ENCODE assay signal across 1 cellular context in genomic region chr2:98795535-98795902, GRCh38.
A peak's percentile ranks its signal among the peaks of the same experiment; 100 is the strongest.
TF ChIP-seq lines count a peak whose summit lies in the region.

No MANE protein-coding gene starts in this region.

TF ChIP-seq in HepG2, 621 proteins besides CTCF, POLR2A, EP300 and RAD21 (continued from another document and continues in another):
- no peak for TF ChIP-seq ZNF318 (CRISPR knock-in tag; IDR thresholded peaks at IDR 0.05)
- no peak for TF ChIP-seq ETV6 (CRISPR knock-in tag; conservative IDR thresholded peaks at IDR 0.05)
- no peak for TF ChIP-seq MBNL3 (CRISPR knock-in tag; conservative IDR thresholded peaks at IDR 0.05)
- TF ChIP-seq MEIS2 (CRISPR knock-in tag; IDR thresholded peaks at IDR 0.05): no peak
- no peak for TF ChIP-seq ATF7 (IDR thresholded peaks at IDR 0.05)
- TF ChIP-seq ATF7 (CRISPR knock-in tag; IDR thresholded peaks at IDR 0.05): no peak
- no peak for TF ChIP-seq ATF7-NPFF (CRISPR knock-in tag; IDR thresholded peaks at IDR 0.05; ENCODE audit: low read depth)
- no peak; the same call in 1 of the 2 replicates for TF ChIP-seq ZMYM2 (CRISPR knock-in tag; IDR thresholded peaks at IDR 0.05)
- no peak for TF ChIP-seq NR1H2 (CRISPR knock-in tag; IDR thresholded peaks at IDR 0.05; ENCODE audit: borderline replicate concordance, low read depth)
- peak; percentile 68 for TF ChIP-seq CEBPG (CRISPR knock-in tag; IDR thresholded peaks at IDR 0.05)
- TF ChIP-seq HBP1 (CRISPR knock-in tag; IDR thresholded peaks at IDR 0.05; ENCODE audit: low read depth): no peak
- TF ChIP-seq FOXO4 (CRISPR knock-in tag; conservative IDR thresholded peaks at IDR 0.05): no peak
- no peak for TF ChIP-seq NAIF1 (CRISPR knock-in tag; IDR thresholded peaks at IDR 0.05; ENCODE audit: borderline replicate concordance)
- TF ChIP-seq ZNF205 (CRISPR knock-in tag; IDR thresholded peaks at IDR 0.05): no peak
- no peak for TF ChIP-seq SRSF9 (IDR thresholded peaks at IDR 0.05; ENCODE audit: borderline replicate concordance, insufficient read depth, low read depth, low read length, poor library complexity, severe bottlenecking)
- no peak for TF ChIP-seq ZNF776 (CRISPR knock-in tag; IDR thresholded peaks at IDR 0.05)
- TF ChIP-seq ATF6 (CRISPR knock-in tag; conservative IDR thresholded peaks at IDR 0.05): no peak
- TF ChIP-seq ZNF674 (CRISPR knock-in tag; IDR thresholded peaks at IDR 0.05; ENCODE audit: low read depth): no peak
- TF ChIP-seq KLF6 (CRISPR knock-in tag; IDR thresholded peaks at IDR 0.05): no peak
- no peak for TF ChIP-seq PAF1 (CRISPR knock-in tag; IDR thresholded peaks at IDR 0.05)
- TF ChIP-seq PAWR (CRISPR knock-in tag; IDR thresholded peaks at IDR 0.05; ENCODE audit: borderline replicate concordance): no peak
- no peak for TF ChIP-seq ZNF747 (CRISPR knock-in tag; IDR thresholded peaks at IDR 0.05; ENCODE audit: borderline replicate concordance)
- no peak for TF ChIP-seq NFYB (CRISPR knock-in tag; IDR thresholded peaks at IDR 0.05)
- no peak for TF ChIP-seq HMG20B (CRISPR knock-in tag; conservative IDR thresholded peaks at IDR 0.05)
- no peak for TF ChIP-seq CBX1 (IDR thresholded peaks at IDR 0.05; ENCODE audit: low read depth)
- no peak for TF ChIP-seq ZNF616 (CRISPR knock-in tag; IDR thresholded peaks at IDR 0.05; ENCODE audit: low read depth)
- no peak for TF ChIP-seq HNRNPUL1 (IDR thresholded peaks at IDR 0.05; ENCODE audit: low read depth, low read length)
- TF ChIP-seq ARID3A (IDR thresholded peaks at IDR 0.05; ENCODE audit: low read depth, low read length): peak; percentile 40; the same call in 1 of the 2 replicates
- TF ChIP-seq ZNF703 (CRISPR knock-in tag; IDR thresholded peaks at IDR 0.05; ENCODE audit: borderline replicate concordance): peak; percentile 19; the same call in 1 of the 2 replicates
- no peak for TF ChIP-seq SNRNP70 (IDR thresholded peaks at IDR 0.05; ENCODE audit: low read depth, low read length)
- TF ChIP-seq KDM4B (CRISPR knock-in tag; IDR thresholded peaks at IDR 0.05): no peak
- no peak for TF ChIP-seq ZNF17 (CRISPR knock-in tag; IDR thresholded peaks at IDR 0.05)
- no peak for TF ChIP-seq ZNF496 (CRISPR knock-in tag; IDR thresholded peaks at IDR 0.05; ENCODE audit: insufficient replicate concordance)
- 0 out of 2 replicates have a peak, but pooled peaks have one; percentile 9 for TF ChIP-seq ZSCAN12 (CRISPR knock-in tag; IDR thresholded peaks at IDR 0.05)
- TF ChIP-seq ZNF607 (CRISPR knock-in tag; IDR thresholded peaks at IDR 0.05; ENCODE audit: borderline replicate concordance): no peak
- no peak for TF ChIP-seq KAT8 (CRISPR knock-in tag; IDR thresholded peaks at IDR 0.05)
- TF ChIP-seq ZFP90 (CRISPR knock-in tag; IDR thresholded peaks at IDR 0.05; ENCODE audit: borderline replicate concordance): no peak
- TF ChIP-seq TRAFD1 (CRISPR knock-in tag; IDR thresholded peaks at IDR 0.05; ENCODE audit: borderline replicate concordance): no peak
- TF ChIP-seq MLX (CRISPR knock-in tag; IDR thresholded peaks at IDR 0.05): no peak
- no peak for TF ChIP-seq SNAI1 (CRISPR knock-in tag; IDR thresholded peaks at IDR 0.05; ENCODE audit: borderline replicate concordance)
- no peak for TF ChIP-seq ATF1 (CRISPR knock-in tag; IDR thresholded peaks at IDR 0.05)
- no peak for TF ChIP-seq DMTF1 (CRISPR knock-in tag; IDR thresholded peaks at IDR 0.05)
